In the genomic region with DNA sequence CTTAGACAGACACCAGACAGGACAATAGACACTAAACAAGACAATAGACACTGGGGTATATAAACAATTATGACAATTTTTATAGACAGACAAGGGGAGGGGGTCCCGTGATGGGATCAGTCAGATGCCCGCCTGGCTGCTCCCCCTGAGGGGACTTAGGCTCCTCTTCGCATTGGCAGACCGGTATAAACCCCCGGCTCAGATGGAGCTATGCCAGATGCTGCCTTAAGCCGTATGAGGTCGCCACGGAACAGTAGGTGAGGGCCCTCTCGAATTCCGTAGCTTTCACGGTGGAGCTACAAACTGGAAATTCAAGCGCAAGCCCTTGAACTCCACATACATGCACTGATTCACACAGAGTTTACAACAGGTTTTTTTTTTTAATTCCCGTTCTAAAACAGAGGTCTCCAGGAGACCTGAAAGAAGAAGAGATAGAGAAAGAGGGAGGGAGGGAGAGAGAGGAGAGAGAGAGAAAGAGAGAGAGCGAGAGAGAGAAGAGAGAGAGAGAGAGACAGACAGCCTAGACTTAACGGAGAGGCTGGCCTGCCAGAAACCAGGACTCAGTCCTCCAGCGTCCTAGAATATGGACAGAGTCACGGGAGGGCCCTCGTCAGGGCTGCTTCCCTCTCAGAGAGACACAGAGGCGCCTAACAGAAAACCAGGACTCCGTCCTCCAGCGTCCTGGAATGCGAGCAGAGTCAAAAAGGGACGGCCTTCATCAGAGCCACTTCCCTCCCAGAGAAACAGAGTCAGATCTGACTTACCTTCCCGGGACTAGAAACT, we compare ENCODE assay signal across 9 cellular contexts. TPM values are rescaled to one million over a fixed set of nuclear protein-coding genes. Genes with fewer than 3 reads are reported as not detected.
DNase-seq lines count a peak whose midpoint lies in the region; ATAC-seq and TF ChIP-seq lines count a peak whose summit lies in the region.
"Had no signal": no experiment of that assay in that cellular context is flagged by ENCODE, and none has a peak within 500 bp of the region (broad histone marks: within the 10 kb centered on the region; RNA-seq: fewer than 3 reads in every experiment).

No MANE protein-coding gene starts in this region.

- no peaks in the 10 kb centered on the region for H3K36me3 Mint-ChIP-seq in brain

- ATAC-seq in left lung, result peak; percentile 85
- ATAC-seq in GM19324 (IDR thresholded peaks at IDR 0.05; ENCODE audit: low FRiP score, unreplicated experiment), result no peak

- peak overlapping the region in 3 of 5 experiments; percentile 12 to 48 (median 30) for H3K27ac Mint-ChIP-seq in brain

- no peak for TF ChIP-seq POLR2A in stomach (IDR thresholded peaks at IDR 0.05)

- peak; percentile 21 for DNase-seq in stimulated activated CD4-positive, alpha-beta T cell treated with anti-CD3 and anti-CD28 coated beads, Interleukin-4, amount 100 ng/mL, for 24 hours
- DNase-seq in stimulated activated CD4-positive, alpha-beta T cell treated with anti-CD3 and anti-CD28 coated beads, Interleukin-12 subunit alpha, Interleukin-12 subunit beta, amount 100 ng/mL, for 4 hours, result no peak
- DNase-seq in left lung (peak in 1 of 2 donors; percentile 40), SKM-1 (lab: John Stamatoyannopoulos, UW; ENCODE audit: unreplicated experiment) (no peak), stomach (no peak), epidermal melanocyte (ENCODE audit: insufficient read length, low spot score) (no peak)
- DNase-seq: COR-L47 had no signal

- H3K9me3 Mint-ChIP-seq in brain, result peaks cover 0 to 8% (median 4%) of the 10 kb centered on the region in 5 experiments

- peaks cover 19% of the 10 kb centered on the region for H3K4me1 Mint-ChIP-seq in brain

- 24 to 42% (median 31%) methylated on average over 24 of the region's 24 CpGs for WGBS in stomach, 5 donors

- H3K27me3 ChIP-seq in left lung, result peaks cover 0 to 61% of the 10 kb centered on the region in 2 donors
- peaks cover 0 to 54% (median 10%) of the 10 kb centered on the region in 3 donors for H3K27me3 ChIP-seq in stomach

- H3K4me3 Mint-ChIP-seq in brain, result peak overlapping the region in 2 of 5 experiments; percentile 61 to 76

- H3K36me3 ChIP-seq in left lung (no peaks in the 10 kb centered on the region), stomach (no peaks in the 10 kb centered on the region)

- TF ChIP-seq EP300 in stomach (IDR thresholded peaks at IDR 0.05), result no peak

- H3K27ac ChIP-seq in left lung (no peak overlapping the region), stomach (no peak overlapping the region)

- intact Hi-C loops in left lung (cut with DNase I) (no loop called here), stomach (cut with DNase I; ENCODE audit: low total_unique reads) (no loop called here)

- TF ChIP-seq CTCF in brain (conservative IDR thresholded peaks at IDR 0.05) (no peak), left lung (IDR thresholded peaks at IDR 0.05) (no peak), stomach (IDR thresholded peaks at IDR 0.05) (no peak)

- no peaks in the 10 kb centered on the region for H3K9me3 ChIP-seq in left lung
- H3K9me3 ChIP-seq in stomach, result no peaks in the 10 kb centered on the region

- peaks cover 47% of the 10 kb centered on the region for H3K27me3 Mint-ChIP-seq in brain

- peaks cover 9 to 14% of the 10 kb centered on the region in 2 donors for H3K4me1 ChIP-seq in left lung
- peaks cover 5 to 18% (median 12%) of the 10 kb centered on the region in 4 donors for H3K4me1 ChIP-seq in stomach

- H3K4me3 ChIP-seq in left lung (peak overlapping the region in 1 of 2 donors; percentile 13), stomach (peak overlapping the region in 1 of 4 donors; percentile 7)

RNA-seq across cellular contexts. Expression of a gene that starts 24.4 kb away (rescaled TPM):
- polyA plus RNA-seq in brain (ENCODE audit: insufficient read depth, low read depth, low replicate concordance), result 51.4 TPM
- total RNA-seq in left lung, result 10 to 100 TPM; 29.3 to 87.0 TPM
- total RNA-seq in stomach, result 100 to 1,000 TPM in 3 of 5 donors, 10 to 100 TPM in 2; 34.9 to 408 (median 195) TPM
- 100 to 1,000 TPM; 104 to 249 (median 122) TPM for polyA plus RNA-seq in stomach

RNA-seq across cellular contexts. Expression of a gene that starts 39.1 kb away (rescaled TPM):
- 28.4 TPM for polyA plus RNA-seq in brain (ENCODE audit: insufficient read depth, low read depth, low replicate concordance)
- total RNA-seq in left lung, result 10 to 100 TPM; 37.8 to 46.0 TPM
- total RNA-seq in stomach, result 10 to 100 TPM in 3 of 5 donors, 1 to 10 TPM in 1, under 1 TPM in 1; 0.58 to 29.5 (median 10.3) TPM
- polyA plus RNA-seq in stomach, result 10 to 100 TPM in 1 of 3 donors, 1 to 10 TPM in 2; 9.1 to 10.4 (median 9.1) TPM

RNA-seq across cellular contexts. Expression of a gene that starts 39.3 kb away (rescaled TPM):
- polyA plus RNA-seq in brain (ENCODE audit: insufficient read depth, low read depth, low replicate concordance) (75.9 TPM), stomach (under 1 TPM in 2 of 3 donors, not detected in 1; 0.30 to 0.75 TPM)
- total RNA-seq in left lung (under 1 TPM in 1 of 2 donors, not detected in 1; 0.35 TPM), stomach (1 to 10 TPM in 1 of 5 donors, not detected in 4; 4.9 TPM)

RNA-seq across cellular contexts. Expression of a gene that starts 54.8 kb away (rescaled TPM):
- 20.8 TPM for polyA plus RNA-seq in brain (ENCODE audit: insufficient read depth, low read depth, low replicate concordance)
- total RNA-seq in left lung, result 1 to 10 TPM in 1 of 2 donors, not detected in 1; 4.6 TPM
- 10 to 100 TPM in 2 of 5 donors, 1 to 10 TPM in 1, under 1 TPM in 1, not detected in 1; 0.89 to 21.0 (median 6.9) TPM for total RNA-seq in stomach
- polyA plus RNA-seq in stomach, result 1 to 10 TPM; 2.0 to 9.9 (median 6.7) TPM
